Comparison of ENCODE assay signal across 26 cellular contexts in the genomic region with DNA sequence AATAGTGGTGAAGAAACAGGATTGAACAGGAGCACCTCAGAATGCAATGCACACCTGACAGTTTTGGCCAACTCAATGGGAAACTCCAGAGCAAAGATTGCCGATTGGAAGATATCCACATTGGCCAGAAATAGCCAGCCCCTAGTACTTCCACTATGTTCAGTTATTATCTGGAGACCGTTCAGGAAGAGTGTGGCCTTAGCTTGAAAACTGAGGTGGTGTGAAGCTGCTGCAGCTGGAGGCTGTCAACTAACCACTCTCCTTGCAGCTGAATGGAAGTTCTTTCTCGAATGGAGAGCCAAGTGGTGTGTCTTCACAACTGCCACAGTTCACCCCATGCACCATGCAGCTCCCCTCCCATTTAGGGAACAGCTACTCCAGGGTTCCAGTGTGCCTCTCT.
"Had no signal": no experiment of that assay in that cellular context is flagged by ENCODE, and none has a peak within 500 bp of the region (broad histone marks: within the 10 kb centered on the region; RNA-seq: fewer than 3 reads in every experiment).

No MANE protein-coding gene starts in this region.

- H3K4me3 ChIP-seq: coronary artery, esophagus muscularis mucosa, gastroesophageal sphincter, heart left ventricle, left ventricle myocardium inferior, lower lobe of right lung, prostate gland, skin epidermis, spleen, testis, tibial artery, uterus had no signal

- DNase-seq: dermis blood vessel endothelial cell; effector memory CD4-positive, alpha-beta T cell; foreskin keratinocyte; heart left ventricle; hippocampal formation; left colon; left ventricle myocardium inferior; lower lobe of right lung; natural killer cell; right cardiac atrium; spleen; stimulated activated CD4-positive, alpha-beta T cell treated with anti-CD3 and anti-CD28 coated beads, Interleukin-4, amount 100 ng/mL, for 4 hours; stimulated activated naive CD8-positive, alpha-beta T cell treated with anti-CD3 and anti-CD28 coated beads, Interleukin-15, Interleukin-2, amounts not matched to agents 100 U/mL and 50 U/mL, for 24 hours; substantia nigra; testis; tibial artery; uterus had no signal

- H3K4me1 ChIP-seq: foreskin keratinocyte, lower lobe of right lung, prostate gland, spleen, testis, uterus had no signal

- FAIRE-seq: endothelial cell of umbilical vein, islet of Langerhans had no signal

- ATAC-seq: foreskin keratinocyte; gastroesophageal sphincter; natural killer cell; stimulated activated memory B cell treated with anti-CD40 and anti-IgM and Interleukin-4, amounts not matched to agents 10 μg/mL and 1 μg/mL and 100 μg/mL, for 72 hours; stimulated activated naive CD8-positive, alpha-beta T cell treated with anti-CD3 and anti-CD28 coated beads, Interleukin-15, Interleukin-2, amounts not matched to agents 100 U/mL and 50 U/mL, for 24 hours had no signal

- H3K9me3 ChIP-seq: esophagus muscularis mucosa, gastroesophageal sphincter, heart left ventricle, left ventricle myocardium inferior, lower lobe of right lung, neutrophil, prostate gland, spleen, testis, tibial artery, uterus had no signal

- H3K36me3 ChIP-seq: esophagus muscularis mucosa, gastroesophageal sphincter, heart left ventricle, left ventricle myocardium inferior, lower lobe of right lung, neutrophil, prostate gland, spleen, tibial artery, uterus had no signal

- H3K27ac ChIP-seq: coronary artery, esophagus muscularis mucosa, foreskin keratinocyte, gastroesophageal sphincter, heart left ventricle, left ventricle myocardium inferior, lower lobe of right lung, neutrophil, prostate gland, skin epidermis, spleen, testis, tibial artery, uterus had no signal

- H3K27me3 ChIP-seq: esophagus muscularis mucosa, foreskin keratinocyte, gastroesophageal sphincter, heart left ventricle, neutrophil, spleen, testis, tibial artery, uterus had no signal
